Comparison of ENCODE assay signal across 12 cellular contexts in the genomic region with DNA sequence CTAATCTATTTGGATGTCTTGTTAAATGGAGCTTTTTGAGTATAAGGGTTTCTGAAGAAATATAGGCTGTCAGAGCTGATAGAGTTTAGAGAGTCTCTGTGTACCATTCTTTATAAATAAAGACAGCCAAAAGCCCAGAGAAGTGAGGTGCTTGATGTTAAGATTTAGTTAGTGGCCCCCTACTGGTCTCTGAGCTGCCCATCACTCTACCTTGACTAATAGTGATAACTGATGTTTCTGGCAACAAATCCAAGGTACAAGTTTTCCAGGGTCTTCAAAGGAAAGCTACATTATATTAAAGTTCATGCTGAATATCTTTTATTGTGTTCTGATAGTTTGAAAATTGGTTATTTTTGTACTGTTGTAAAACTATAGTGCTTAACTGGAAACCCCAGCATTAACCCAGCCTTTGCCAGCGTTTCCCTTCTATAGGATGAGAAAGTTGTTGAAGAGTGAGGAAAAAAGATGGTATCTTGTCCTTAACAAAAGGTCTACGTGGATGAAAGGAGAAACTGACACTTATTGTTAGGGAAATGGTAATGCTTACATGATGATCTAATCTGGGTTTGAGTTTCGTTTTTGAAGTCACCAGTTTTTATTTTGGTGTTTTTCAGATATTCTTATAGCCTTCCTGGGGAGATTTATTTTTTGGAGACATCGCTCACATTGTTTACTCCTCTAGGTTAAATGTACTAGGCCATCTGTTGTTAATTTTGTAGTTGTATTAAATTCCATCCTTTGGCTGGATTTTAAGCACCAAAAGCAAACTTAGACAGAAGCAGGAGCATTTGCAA.
DNase-seq lines count a peak whose midpoint lies in the region; ATAC-seq and TF ChIP-seq lines count a peak whose summit lies in the region.
"Had no signal": no experiment of that assay in that cellular context is flagged by ENCODE, and none has a peak within 500 bp of the region (broad histone marks: within the 10 kb centered on the region; RNA-seq: fewer than 3 reads in every experiment).

No MANE protein-coding gene starts in this region.

- no peaks in the 10 kb centered on the region for H3K27me3 ChIP-seq in heart left ventricle
- H3K27me3 ChIP-seq in right atrium auricular region, result no peaks in the 10 kb centered on the region
- no peaks in the 10 kb centered on the region for H3K27me3 ChIP-seq in uterus

- H3K36me3 ChIP-seq in heart left ventricle, result no peaks in the 10 kb centered on the region
- no peaks in the 10 kb centered on the region for H3K36me3 ChIP-seq in right atrium auricular region
- no peaks in the 10 kb centered on the region for H3K36me3 ChIP-seq in uterus

- H3K4me3 ChIP-seq in heart left ventricle (no peak overlapping the region), right atrium auricular region (no peak overlapping the region), uterus (no peak overlapping the region)

- ATAC-seq in heart left ventricle (no peak), GM18873 (IDR thresholded peaks at IDR 0.05; ENCODE audit: low FRiP score, unreplicated experiment) (no peak), HG02973 (IDR thresholded peaks at IDR 0.05; ENCODE audit: unreplicated experiment) (no peak)
- ATAC-seq: naive thymus-derived CD4-positive, alpha-beta T cell had no signal

- WGBS in heart left ventricle, 4 donors, result 50 to 67% (median 59%) methylated on average over 4 of the region's 4 CpGs

- peaks cover 0 to 34% (median 8%) of the 10 kb centered on the region in 12 donors for H3K4me1 ChIP-seq in heart left ventricle
- H3K4me1 ChIP-seq in right atrium auricular region, result peaks cover 0 to 32% of the 10 kb centered on the region in 2 donors
- H3K4me1 ChIP-seq in uterus, result no peaks in the 10 kb centered on the region

- H3K9me3 ChIP-seq in heart left ventricle (no peaks in the 10 kb centered on the region), right atrium auricular region (no peaks in the 10 kb centered on the region), uterus (no peaks in the 10 kb centered on the region)

- intact Hi-C loops in heart left ventricle (cut with DNase I), result loop anchor here in 1 of 10 donors (10.0 kb wide), 1 partner anchor 58 kb away; no protein-coding TSS in a partner anchor
- intact Hi-C loops in uterus (cut with DNase I; ENCODE audit: low total_unique reads), result no loop called here

- no peak for TF ChIP-seq POLR2A in heart left ventricle (IDR thresholded peaks at IDR 0.05)
- no peak for TF ChIP-seq POLR2A in uterus (IDR thresholded peaks at IDR 0.05)

- TF ChIP-seq CTCF in heart left ventricle (IDR thresholded peaks at IDR 0.05), result peak in 9 of 12 donors; percentile 8 to 47 (median 21)
- peak in 1 of 2 donors; percentile 43 for TF ChIP-seq CTCF in right atrium auricular region (IDR thresholded peaks at IDR 0.05)
- peak in 2 of 4 experiments; percentile 13 to 27 for TF ChIP-seq CTCF in uterus (IDR thresholded peaks at IDR 0.05)

- DNase-seq in heart left ventricle, result no peak
- no peak for DNase-seq in right atrium auricular region (ENCODE audit: low spot score)
- peak; percentile 66 for DNase-seq in NCI-H69 (lab: John Stamatoyannopoulos, UW)
- peak; percentile 21 for DNase-seq in fibroblast of the conjunctiva (ENCODE audit: low read depth)
- DNase-seq in uterus, result no peak
- DNase-seq in stimulated activated naive CD4-positive, alpha-beta T cell (lab: John Stamatoyannopoulos, UW), result no peak
- DNase-seq: CD4-positive, alpha-beta T cell; naive thymus-derived CD4-positive, alpha-beta T cell; NCI-H345 had no signal

- H3K27ac ChIP-seq in heart left ventricle (peak overlapping the region in 3 of 12 donors; percentile 6 to 28 (median 21)), right atrium auricular region (no peak overlapping the region), uterus (peak overlapping the region; percentile 61 to 68)
- H3K27ac ChIP-seq: HL-60 had no signal

Comparison
In these comparisons a context has a peak if more than half of its experiments do, and no peak if none do; other contexts are left out.
1. DNase-seq: peak in NCI-H69 (single experiment) and fibroblast of the conjunctiva (single experiment); none in heart left ventricle (0 of 5), right atrium auricular region (single experiment), uterus (0 of 2) and stimulated activated naive CD4-positive, alpha-beta T cell (0 of 6).
2. H3K27ac ChIP-seq: peak in uterus (2 of 2); none in right atrium auricular region (0 of 2).